ENCODE assay signal across 1 cellular context in the genomic region with DNA sequence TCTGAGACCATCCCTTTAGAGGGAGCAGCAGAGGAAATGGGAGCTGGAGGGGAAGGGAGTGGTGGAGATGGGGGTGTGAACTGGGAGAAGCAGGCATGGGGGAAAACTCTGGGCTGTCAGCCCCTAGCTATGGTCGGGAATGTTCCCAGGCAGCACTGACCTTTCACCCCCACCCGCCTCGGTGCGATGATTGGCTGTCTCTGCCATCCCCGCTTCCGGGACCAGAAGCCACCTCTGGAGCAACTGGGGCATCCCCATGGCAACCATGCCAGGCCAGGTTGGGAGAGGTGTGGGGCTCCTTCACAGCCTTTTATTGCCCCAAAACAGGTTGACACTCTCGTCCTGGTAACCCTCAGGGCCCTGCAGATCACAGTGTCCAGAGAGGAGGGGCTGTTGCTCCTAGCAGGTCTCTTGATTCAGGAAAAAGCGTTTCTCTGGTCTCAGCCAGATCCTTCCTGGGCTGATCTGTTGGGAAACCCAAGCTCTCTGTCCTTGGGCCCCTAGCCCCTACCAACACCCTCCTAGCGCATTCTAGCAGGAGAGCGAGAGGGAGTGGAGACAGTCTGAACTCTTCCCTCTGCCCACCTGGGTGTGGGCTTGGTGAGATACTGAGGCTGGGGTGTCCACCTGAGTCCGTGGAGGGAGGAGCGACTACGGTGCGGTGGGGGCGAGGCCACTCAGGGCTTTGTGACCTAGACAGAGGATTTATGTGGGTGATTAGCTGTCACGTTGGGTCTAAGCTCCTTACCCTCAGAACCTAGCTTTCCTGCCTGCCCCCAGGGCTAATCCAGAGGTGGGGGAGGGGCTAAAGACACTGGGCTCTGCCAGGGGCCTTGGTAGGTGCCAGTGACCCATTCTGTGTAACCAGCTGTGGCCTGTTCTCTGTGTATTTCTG.
A peak's percentile ranks its signal among the peaks of the same experiment; 100 is the strongest.
TF ChIP-seq lines count a peak whose summit lies in the region.

No MANE protein-coding gene starts in this region.

TF ChIP-seq in HepG2, 621 proteins besides CTCF, POLR2A, EP300 and RAD21 (continued from another document and continues in another):
- no peak for TF ChIP-seq SNAPC4 (CRISPR knock-in tag; IDR thresholded peaks at IDR 0.05)
- TF ChIP-seq ATF4 (CRISPR knock-in tag; IDR thresholded peaks at IDR 0.05): no peak
- TF ChIP-seq ZNF180 (CRISPR knock-in tag; IDR thresholded peaks at IDR 0.05; ENCODE audit: borderline replicate concordance, low read depth): no peak
- peak; percentile 58 for TF ChIP-seq GABPB1 (CRISPR knock-in tag; IDR thresholded peaks at IDR 0.05)
- no peak for TF ChIP-seq NR2F2 (IDR thresholded peaks at IDR 0.05; ENCODE audit: borderline replicate concordance, low read depth)
- peak; percentile 80 for TF ChIP-seq HNRNPL (IDR thresholded peaks at IDR 0.05; ENCODE audit: low read depth, low read length)
- TF ChIP-seq ZFP36 (IDR thresholded peaks at IDR 0.05; ENCODE audit: borderline replicate concordance, low read depth, low read length, partially characterized antibody): no peak
- TF ChIP-seq TEF (CRISPR knock-in tag; IDR thresholded peaks at IDR 0.05): no peak
- TF ChIP-seq ZSCAN31 (CRISPR knock-in tag; IDR thresholded peaks at IDR 0.05; ENCODE audit: low read depth): no peak
- no peak for TF ChIP-seq ZNF407 (CRISPR knock-in tag; IDR thresholded peaks at IDR 0.05; ENCODE audit: not compliant biosample characterization)
- no peak for TF ChIP-seq SOX6 (IDR thresholded peaks at IDR 0.05)
- no peak for TF ChIP-seq SOX6 (CRISPR knock-in tag; IDR thresholded peaks at IDR 0.05)
- TF ChIP-seq PPARG (CRISPR knock-in tag; conservative IDR thresholded peaks at IDR 0.05): no peak
- TF ChIP-seq, protein P1, sequence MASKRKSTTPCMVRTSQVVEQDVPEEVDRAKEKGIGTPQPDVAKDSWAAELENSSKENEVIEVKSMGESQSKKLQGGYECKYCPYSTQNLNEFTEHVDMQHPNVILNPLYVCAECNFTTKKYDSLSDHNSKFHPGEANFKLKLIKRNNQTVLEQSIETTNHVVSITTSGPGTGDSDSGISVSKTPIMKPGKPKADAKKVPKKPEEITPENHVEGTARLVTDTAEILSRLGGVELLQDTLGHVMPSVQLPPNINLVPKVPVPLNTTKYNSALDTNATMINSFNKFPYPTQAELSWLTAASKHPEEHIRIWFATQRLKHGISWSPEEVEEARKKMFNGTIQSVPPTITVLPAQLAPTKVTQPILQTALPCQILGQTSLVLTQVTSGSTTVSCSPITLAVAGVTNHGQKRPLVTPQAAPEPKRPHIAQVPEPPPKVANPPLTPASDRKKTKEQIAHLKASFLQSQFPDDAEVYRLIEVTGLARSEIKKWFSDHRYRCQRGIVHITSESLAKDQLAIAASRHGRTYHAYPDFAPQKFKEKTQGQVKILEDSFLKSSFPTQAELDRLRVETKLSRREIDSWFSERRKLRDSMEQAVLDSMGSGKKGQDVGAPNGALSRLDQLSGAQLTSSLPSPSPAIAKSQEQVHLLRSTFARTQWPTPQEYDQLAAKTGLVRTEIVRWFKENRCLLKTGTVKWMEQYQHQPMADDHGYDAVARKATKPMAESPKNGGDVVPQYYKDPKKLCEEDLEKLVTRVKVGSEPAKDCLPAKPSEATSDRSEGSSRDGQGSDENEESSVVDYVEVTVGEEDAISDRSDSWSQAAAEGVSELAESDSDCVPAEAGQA (IDR thresholded peaks at IDR 0.05; ENCODE audit: low read depth): no peak
- TF ChIP-seq, protein P1 (CRISPR knock-in tag; IDR thresholded peaks at IDR 0.05; ENCODE audit: borderline replicate concordance): no peak
- peak; percentile 92 for TF ChIP-seq NR2C2 (CRISPR knock-in tag; IDR thresholded peaks at IDR 0.05; ENCODE audit: borderline replicate concordance)
- TF ChIP-seq ZFX (CRISPR knock-in tag; IDR thresholded peaks at IDR 0.05; ENCODE audit: low read depth): no peak
- TF ChIP-seq MTA1 (CRISPR knock-in tag; IDR thresholded peaks at IDR 0.05; ENCODE audit: borderline replicate concordance): no peak
- peak; percentile 71 for TF ChIP-seq NFYB (CRISPR knock-in tag; IDR thresholded peaks at IDR 0.05)
- TF ChIP-seq HMGA1 (CRISPR knock-in tag; conservative IDR thresholded peaks at IDR 0.05): no peak
- TF ChIP-seq, protein P2, sequence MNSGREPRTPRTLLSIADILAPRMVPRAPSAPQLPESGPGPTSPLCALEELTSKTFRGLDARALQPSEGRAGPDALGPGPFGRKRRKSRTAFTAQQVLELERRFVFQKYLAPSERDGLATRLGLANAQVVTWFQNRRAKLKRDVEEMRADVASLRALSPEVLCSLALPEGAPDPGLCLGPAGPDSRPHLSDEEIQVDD (CRISPR knock-in tag; IDR thresholded peaks at IDR 0.05; ENCODE audit: borderline replicate concordance): no peak
- peak; percentile 65 for TF ChIP-seq NFYC (CRISPR knock-in tag; IDR thresholded peaks at IDR 0.05)
- no peak for TF ChIP-seq NFRKB (IDR thresholded peaks at IDR 0.05)
- no peak for TF ChIP-seq ARHGAP35 (CRISPR knock-in tag; IDR thresholded peaks at IDR 0.05; ENCODE audit: borderline replicate concordance)
- TF ChIP-seq AHR (CRISPR knock-in tag; IDR thresholded peaks at IDR 0.05): no peak
- no peak for TF ChIP-seq ZNF230 (CRISPR knock-in tag; IDR thresholded peaks at IDR 0.05)
- no peak for TF ChIP-seq HNRNPH1 (optimal IDR thresholded peaks at IDR 0.05; ENCODE audit: low read depth, low read length)
- no peak for TF ChIP-seq KDM5B (CRISPR knock-in tag; IDR thresholded peaks at IDR 0.05; ENCODE audit: borderline replicate concordance)
- TF ChIP-seq RFX1 (IDR thresholded peaks at IDR 0.05): peak; percentile 12; the same call in 1 of the 2 replicates
- peak; percentile 83 for TF ChIP-seq ELF1 (CRISPR knock-in tag; IDR thresholded peaks at IDR 0.05)
- TF ChIP-seq, protein P3, sequence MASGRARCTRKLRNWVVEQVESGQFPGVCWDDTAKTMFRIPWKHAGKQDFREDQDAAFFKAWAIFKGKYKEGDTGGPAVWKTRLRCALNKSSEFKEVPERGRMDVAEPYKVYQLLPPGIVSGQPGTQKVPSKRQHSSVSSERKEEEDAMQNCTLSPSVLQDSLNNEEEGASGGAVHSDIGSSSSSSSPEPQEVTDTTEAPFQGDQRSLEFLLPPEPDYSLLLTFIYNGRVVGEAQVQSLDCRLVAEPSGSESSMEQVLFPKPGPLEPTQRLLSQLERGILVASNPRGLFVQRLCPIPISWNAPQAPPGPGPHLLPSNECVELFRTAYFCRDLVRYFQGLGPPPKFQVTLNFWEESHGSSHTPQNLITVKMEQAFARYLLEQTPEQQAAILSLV (CRISPR knock-in tag; IDR thresholded peaks at IDR 0.05; ENCODE audit: borderline replicate concordance): no peak
